Comparison of ENCODE assay signal across 8 cellular contexts in genomic region chr3:172516318-172517214, GRCh38. TPM values are rescaled to one million over a fixed set of nuclear protein-coding genes. Genes with fewer than 3 reads are reported as not detected.
DNase-seq lines count a peak whose midpoint lies in the region; ATAC-seq and TF ChIP-seq lines count a peak whose summit lies in the region.

No MANE protein-coding gene starts in this region.

- no peak overlapping the region for H3K23ac ChIP-seq in mesenchymal stem cell (ENCODE audit: low read length in 2 of 2)

- H2BK120ac ChIP-seq in mesenchymal stem cell (ENCODE audit: low read depth, low read length), result no peak overlapping the region

- no peak overlapping the region for H4K91ac ChIP-seq in mesenchymal stem cell (ENCODE audit: low read length)

- no peaks in the 10 kb centered on the region for H3K9me3 ChIP-seq in mesenchymal stem cell (ENCODE audit: control insufficient read depth, low read length)
- H3K9me3 ChIP-seq in BE2C, result no peaks in the 10 kb centered on the region

- no peak overlapping the region for H4K8ac ChIP-seq in mesenchymal stem cell (ENCODE audit: low read length)

- no peak overlapping the region for H3K27ac ChIP-seq in mesenchymal stem cell (ENCODE audit: low read length, poor library complexity, severe bottlenecking)

- no peak overlapping the region for H3K4ac ChIP-seq in mesenchymal stem cell (ENCODE audit: low read depth in 1 of 2, low read length in 2 of 2)

- no peaks in the 10 kb centered on the region for H3K27me3 ChIP-seq in mesenchymal stem cell (ENCODE audit: control insufficient read depth in 1 of 2, insufficient read depth in 1 of 2, low read length in 2 of 2)
- peaks cover 6% of the 10 kb centered on the region for H3K27me3 ChIP-seq in BE2C

- peak overlapping the region in 1 of 2 experiments; percentile 90 for H2BK12ac ChIP-seq in mesenchymal stem cell (ENCODE audit: low read length in 2 of 2)

- ATAC-seq in HG02678 (IDR thresholded peaks at IDR 0.05; ENCODE audit: unreplicated experiment) (peak; percentile 26), GM19455 (IDR thresholded peaks at IDR 0.05; ENCODE audit: unreplicated experiment) (no peak), HG03469 (IDR thresholded peaks at IDR 0.05; ENCODE audit: unreplicated experiment) (no peak)

- peak overlapping the region in 1 of 2 experiments; percentile 83 for H3K18ac ChIP-seq in mesenchymal stem cell (ENCODE audit: low read depth in 1 of 2, low read length in 2 of 2)

- no peak overlapping the region for H3K9ac ChIP-seq in mesenchymal stem cell (ENCODE audit: low read length)

- in situ Hi-C loops in T47D (cut with HindIII; ENCODE audit: low pct_unique_long_range_greater_than_20kb, low sequenced_read_pairs), result no loop called here

- no peaks in the 10 kb centered on the region for H3K36me3 ChIP-seq in mesenchymal stem cell (ENCODE audit: control insufficient read depth in 1 of 2, insufficient read depth in 2 of 2, low read depth in 1 of 2, low read length in 2 of 2)
- H3K36me3 ChIP-seq in BE2C, result no peaks in the 10 kb centered on the region

- no peak overlapping the region for H2AK5ac ChIP-seq in mesenchymal stem cell (ENCODE audit: low read length, severe bottlenecking)

- DNase-seq in AG09319 (ENCODE audit: extremely low read depth, low read depth) (peak; percentile 61), T47D (ENCODE audit: low read depth in 1 of 2, low spot score in 1 of 2) (peak; percentile 47 to 96), mesenchymal stem cell (peak; percentile 48), 8988T (no peak), BE2C (no peak)

- H3K4me3 ChIP-seq in mesenchymal stem cell (ENCODE audit: insufficient read depth in 1 of 2, low read depth in 1 of 2, low read length in 2 of 2), result peak overlapping the region in 1 of 2 experiments; percentile 17
- no peak overlapping the region for H3K4me3 ChIP-seq in BE2C (ENCODE audit: low read depth, low read length)

- 91% methylated on average over 7 of the region's 7 CpGs for WGBS in mesenchymal stem cell

- H3K4me2 ChIP-seq in mesenchymal stem cell (ENCODE audit: low read length, poor library complexity, severe bottlenecking), result no peak overlapping the region

- no peaks in the 10 kb centered on the region for H3K79me1 ChIP-seq in mesenchymal stem cell (replicated peaks; ENCODE audit: low read length, poor library complexity, severe bottlenecking)

- H2AFZ ChIP-seq in mesenchymal stem cell (ENCODE audit: low read depth, low read length), result no peak overlapping the region

- H3K4me1 ChIP-seq in mesenchymal stem cell (ENCODE audit: control insufficient read depth, insufficient read depth, low read depth, low read length), result peaks cover 6% of the 10 kb centered on the region
- no peaks in the 10 kb centered on the region for H3K4me1 ChIP-seq in BE2C

- H2BK5ac ChIP-seq in mesenchymal stem cell (ENCODE audit: low read depth, low read length, poor library complexity, severe bottlenecking), result no peak overlapping the region

- no peak for TF ChIP-seq CTCF in AG09319 (IDR thresholded peaks at IDR 0.05; ENCODE audit: low read depth, low read length)
- TF ChIP-seq CTCF in BE2C (IDR thresholded peaks at IDR 0.05; ENCODE audit: low read depth, low read length), result no peak

- no peak overlapping the region for H2BK15ac ChIP-seq in mesenchymal stem cell (ENCODE audit: low read depth, poor library complexity, severe bottlenecking)

- H3K14ac ChIP-seq in mesenchymal stem cell (ENCODE audit: low read length in 2 of 2), result peak overlapping the region in 1 of 2 experiments; percentile 72

RNA-seq across cellular contexts. Expression of gene TNFSF10, which starts 6.7 kb away (rescaled TPM):
- polyA plus RNA-seq in mesenchymal stem cell (2013, experiment 1 of 2), result 0.99 TPM
- polyA plus RNA-seq in mesenchymal stem cell (2013, experiment 2 of 2), result 0.93 TPM
- 0.45 TPM for polyA plus RNA-seq in BE2C (2012; ENCODE audit: insufficient read depth, insufficient read length, low read depth)

Comparison
In these comparisons a context has a peak if more than half of its experiments do, and no peak if none do; other contexts are left out.
1. DNase-seq: peak in AG09319 (single experiment), T47D (2 of 2) and mesenchymal stem cell (single experiment); none in 8988T (single experiment) and BE2C (single experiment).